ENCODE assay signal across 21 cellular contexts in the genomic region with DNA sequence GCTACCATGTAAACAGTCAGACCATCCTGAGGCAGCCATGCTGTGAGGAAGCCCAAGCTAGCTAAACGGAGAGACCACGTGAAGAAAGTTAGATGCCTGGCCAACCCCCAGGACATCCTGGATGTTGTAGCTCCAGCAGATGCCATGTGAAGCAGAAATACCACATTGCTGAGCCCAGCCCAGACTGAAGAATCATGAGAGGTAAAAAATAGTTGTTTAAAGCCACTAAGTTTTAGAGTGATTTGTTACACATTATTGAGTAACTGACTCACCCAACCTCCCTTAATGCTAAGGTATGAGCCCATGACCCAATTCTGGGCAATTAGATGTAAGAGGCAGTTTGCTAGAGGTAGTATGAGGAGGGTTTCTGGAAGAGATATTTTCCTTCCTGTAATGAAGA.
DNase-seq lines count a peak whose midpoint lies in the region; ATAC-seq, FAIRE-seq and TF ChIP-seq lines count a peak whose summit lies in the region.
"Had no signal": no experiment of that assay in that cellular context is flagged by ENCODE, and none has a peak within 500 bp of the region (broad histone marks: within the 10 kb centered on the region; RNA-seq: fewer than 3 reads in every experiment).

No MANE protein-coding gene starts in this region.

- no peaks in the 10 kb centered on the region for H3K36me3 Mint-ChIP-seq in GM23338 (ENCODE audit: low read depth)
- H3K36me3 Mint-ChIP-seq: CD4-positive, CD25-positive, alpha-beta regulatory T cell; CD8-positive, alpha-beta T cell had no signal

- no peak overlapping the region for H3K4me2 ChIP-seq in GM23338
- H3K4me2 ChIP-seq: BLaER1 had no signal

- H3K79me2 ChIP-seq in GM23338 (replicated peaks; ENCODE audit: insufficient read depth), result no peaks in the 10 kb centered on the region

- no peak overlapping the region for H3K27ac ChIP-seq in GM23338 (ENCODE audit: low read depth)
- H3K27ac ChIP-seq: BLaER1, C4-2B had no signal

- no peaks in the 10 kb centered on the region for H3F3A ChIP-seq in GM23338 (replicated peaks; ENCODE audit: low read depth)

- peak; percentile 52 for FAIRE-seq in RCC 7860 (lab: Jason Lieb, UNC)
- FAIRE-seq: D721Med, GM12878, GM19239, H1 had no signal

- no peak for TF ChIP-seq CTCF in GM23338 (conservative IDR thresholded peaks at IDR 0.05; ENCODE audit: low read depth in 2 of 2)

- peaks cover 8% of the 10 kb centered on the region for H3K4me1 ChIP-seq in GM23338 (ENCODE audit: insufficient read depth)
- H3K4me1 ChIP-seq: BLaER1 had no signal

- no peak overlapping the region for H3K4me3 ChIP-seq in GM23338
- H3K4me3 ChIP-seq: BLaER1, GM12878 had no signal

- no peak overlapping the region for H2AFZ ChIP-seq in GM23338

- no peaks in the 10 kb centered on the region for H4K20me1 ChIP-seq in GM23338 (replicated peaks; ENCODE audit: insufficient read depth)
- H4K20me1 ChIP-seq: BLaER1 had no signal

- no peak overlapping the region for H3K27ac Mint-ChIP-seq in GM23338
- H3K27ac Mint-ChIP-seq: B cell; CD8-positive, alpha-beta T cell had no signal

- H3K36me3 ChIP-seq in GM23338 (ENCODE audit: insufficient read depth), result no peaks in the 10 kb centered on the region
- H3K36me3 ChIP-seq: BLaER1 had no signal

- no peak overlapping the region for H3K4me3 Mint-ChIP-seq in GM23338
- H3K4me3 Mint-ChIP-seq: B cell; CD4-positive, CD25-positive, alpha-beta regulatory T cell; CD8-positive, alpha-beta T cell had no signal

- H3K9me2 ChIP-seq in GM23338 (ENCODE audit: insufficient read depth), result no peaks in the 10 kb centered on the region

- no peaks in the 10 kb centered on the region for H3K27me3 Mint-ChIP-seq in GM23338 (ENCODE audit: insufficient read depth, low read depth, poor library complexity)
- H3K27me3 Mint-ChIP-seq: B cell; CD4-positive, CD25-positive, alpha-beta regulatory T cell had no signal

- no peak for ATAC-seq in GM23338
- ATAC-seq in GM21390 (IDR thresholded peaks at IDR 0.05; ENCODE audit: unreplicated experiment), result no peak
- ATAC-seq in HG02973 (IDR thresholded peaks at IDR 0.05; ENCODE audit: unreplicated experiment), result no peak
- ATAC-seq: CD8-positive, alpha-beta T cell; GM12878 had no signal

- no peaks in the 10 kb centered on the region for H3K27me3 ChIP-seq in GM23338 (ENCODE audit: insufficient read depth)
- H3K27me3 ChIP-seq: BLaER1 had no signal

- H3K9me3 Mint-ChIP-seq in GM23338, result no peaks in the 10 kb centered on the region
- H3K9me3 Mint-ChIP-seq: CD8-positive, alpha-beta T cell had no signal

- H3K4me1 Mint-ChIP-seq in GM23338, result peaks cover 14% of the 10 kb centered on the region; the same call in 2 of the 3 replicates
- H3K4me1 Mint-ChIP-seq: B cell; CD4-positive, CD25-positive, alpha-beta regulatory T cell had no signal

- DNase-seq in GM23338 (ENCODE audit: low spot score) (no peak), RCC 7860 (ENCODE audit: low spot score) (peak; percentile 47), renal cortical epithelial cell (ENCODE audit: low read depth) (peak; percentile 62), COR-L47 (lab: John Stamatoyannopoulos, UW) (no peak)
- DNase-seq: CD4-positive, CD25-positive, alpha-beta regulatory T cell; CD8-positive, alpha-beta T cell; DMS 273 treated with DMSO at 0.1 percent for 48 hours; DMS79; EL; GDM1; H7; HCEC 1CT had no signal

TF ChIP-seq in GM23338, 12 proteins besides CTCF, POLR2A, EP300 and RAD21:
- no peak for TF ChIP-seq REST (IDR thresholded peaks at IDR 0.05; ENCODE audit: unreplicated experiment)
- TF ChIP-seq EZH2 (IDR thresholded peaks at IDR 0.05; ENCODE audit: low read depth, unreplicated experiment), result no peak
- TF ChIP-seq JUNB (IDR thresholded peaks at IDR 0.05; ENCODE audit: unreplicated experiment), result no peak
- TF ChIP-seq, protein P1, sequence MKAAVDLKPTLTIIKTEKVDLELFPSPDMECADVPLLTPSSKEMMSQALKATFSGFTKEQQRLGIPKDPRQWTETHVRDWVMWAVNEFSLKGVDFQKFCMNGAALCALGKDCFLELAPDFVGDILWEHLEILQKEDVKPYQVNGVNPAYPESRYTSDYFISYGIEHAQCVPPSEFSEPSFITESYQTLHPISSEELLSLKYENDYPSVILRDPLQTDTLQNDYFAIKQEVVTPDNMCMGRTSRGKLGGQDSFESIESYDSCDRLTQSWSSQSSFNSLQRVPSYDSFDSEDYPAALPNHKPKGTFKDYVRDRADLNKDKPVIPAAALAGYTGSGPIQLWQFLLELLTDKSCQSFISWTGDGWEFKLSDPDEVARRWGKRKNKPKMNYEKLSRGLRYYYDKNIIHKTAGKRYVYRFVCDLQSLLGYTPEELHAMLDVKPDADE (IDR thresholded peaks at IDR 0.05), result no peak
- no peak for TF ChIP-seq ZNF114 (CRISPR knock-in tag; IDR thresholded peaks at IDR 0.05)
- peak; percentile 63 for TF ChIP-seq ZNF331 (CRISPR knock-in tag; IDR thresholded peaks at IDR 0.05; ENCODE audit: low read depth)

Comparison
In these comparisons a context has a peak if more than half of its experiments do, and no peak if none do; other contexts are left out.
1. DNase-seq: peak in RCC 7860 (single experiment) and renal cortical epithelial cell (single experiment); none in GM23338 (single experiment) and COR-L47 (single experiment).